In the genomic region with DNA sequence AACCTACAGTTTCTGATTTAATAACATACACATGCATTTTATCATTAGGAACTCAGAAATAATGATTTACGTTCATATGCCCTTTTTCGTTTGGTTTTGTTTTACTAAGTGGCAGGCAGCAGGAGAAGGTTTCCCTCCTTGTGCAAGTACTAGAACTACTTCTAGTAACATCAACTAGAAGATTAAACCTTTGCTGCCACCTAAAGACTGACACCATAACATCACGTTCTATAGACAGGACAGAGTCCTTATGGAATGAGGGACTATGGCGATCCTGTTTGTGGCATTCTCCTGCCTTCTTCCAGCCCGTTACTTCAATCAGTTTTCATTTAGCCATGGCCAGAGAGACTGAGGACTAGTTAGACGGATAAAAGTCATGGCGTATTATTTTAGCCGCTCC, we compare ENCODE assay signal across 1 cellular context.
TF ChIP-seq lines count a peak whose summit lies in the region.

No MANE protein-coding gene starts in this region.

TF ChIP-seq in HCT116, 20 proteins besides CTCF, POLR2A, EP300 and RAD21 (continued from another document):
- TF ChIP-seq SRF (IDR thresholded peaks at IDR 0.05; ENCODE audit: low read depth) = no peak
